In genomic region chr5:102018690-102019089, GRCh38 we compare ENCODE assay signal across 23 cellular contexts.
DNase-seq lines count a peak whose midpoint lies in the region; ATAC-seq and TF ChIP-seq lines count a peak whose summit lies in the region.
"Had no signal": no experiment of that assay in that cellular context is flagged by ENCODE, and none has a peak within 500 bp of the region (broad histone marks: within the 10 kb centered on the region; RNA-seq: fewer than 3 reads in every experiment).

No MANE protein-coding gene starts in this region.

- H2AFZ ChIP-seq in H9 (ENCODE audit: low read length) (no peak overlapping the region), neural progenitor cell (replicated peaks) (peak overlapping the region; percentile 85)

- H3K9me3 ChIP-seq in H9 (ENCODE audit: control insufficient read depth, low read depth, low read length) (no peaks in the 10 kb centered on the region), neural progenitor cell (ENCODE audit: low read depth) (no peaks in the 10 kb centered on the region)
- H3K9me3 ChIP-seq: SK-N-SH had no signal

- no peak overlapping the region for H4K5ac ChIP-seq in H9 (ENCODE audit: insufficient read length, low read depth, low read length)

- H3K79me2 ChIP-seq in H9 (ENCODE audit: insufficient read depth, low read length) = no peaks in the 10 kb centered on the region
- no peaks in the 10 kb centered on the region for H3K79me2 ChIP-seq in neural progenitor cell (ENCODE audit: low read depth)

- no peak overlapping the region for H3K4me2 ChIP-seq in H9 (ENCODE audit: insufficient read depth, insufficient read length, low read length)
- no peak overlapping the region for H3K4me2 ChIP-seq in neural progenitor cell
- H3K4me2 ChIP-seq: SK-N-SH had no signal

- H3K9me3 Mint-ChIP-seq in H9 (peaks cover 3 to 7% of the 10 kb centered on the region in 2 experiments; a peak in 3 of 5 replicates), glutamatergic neuron (ENCODE audit: unreplicated experiment) (no peaks in the 10 kb centered on the region), neural progenitor cell (peaks cover 4% of the 10 kb centered on the region)
- H3K9me3 Mint-ChIP-seq in activated T-helper 1 cell treated with anti-CD3 and anti-CD28 coated beads, Interleukin-12 subunit alpha, Interleukin-12 subunit beta, Interleukin-2, Interleukin-4 antibody, amounts not matched to agents 30 ng/mL and 10 ng/mL and 1 ng/mL, durations not matched to agents 14 hours and 24 hours and 36 hours = no peaks in the 10 kb centered on the region

- no peak overlapping the region for H4K91ac ChIP-seq in H9 (ENCODE audit: insufficient read length, low read depth, low read length)

- H2BK120ac ChIP-seq in H9 (ENCODE audit: low read depth, low read length, poor library complexity, severe bottlenecking) = no peak overlapping the region

- no peak overlapping the region for H2BK12ac ChIP-seq in H9 (ENCODE audit: insufficient read length, low read depth, low read length)

- no peak overlapping the region for H3K27ac ChIP-seq in H9 (ENCODE audit: insufficient read length, low read depth, low read length)
- no peak overlapping the region for H3K27ac ChIP-seq in neural progenitor cell
- H3K27ac ChIP-seq in foreskin keratinocyte = no peak overlapping the region
- H3K27ac ChIP-seq: C4-2B had no signal

- no peak overlapping the region for H2BK5ac ChIP-seq in H9 (ENCODE audit: insufficient read length, low read length)

- peak overlapping the region in 2 of 3 experiments; percentile 19 to 31; a peak in 1 of 7 replicates for H3K27ac Mint-ChIP-seq in H9
- no peak overlapping the region for H3K27ac Mint-ChIP-seq in glutamatergic neuron (ENCODE audit: unreplicated experiment)
- H3K27ac Mint-ChIP-seq in neural progenitor cell = no peak overlapping the region
- H3K27ac Mint-ChIP-seq in activated T-helper 1 cell treated with anti-CD3 and anti-CD28 coated beads, Interleukin-12 subunit alpha, Interleukin-12 subunit beta, Interleukin-2, Interleukin-4 antibody, amounts not matched to agents 30 ng/mL and 10 ng/mL and 1 ng/mL, durations not matched to agents 14 hours and 24 hours and 36 hours = no peak overlapping the region
- H3K27ac Mint-ChIP-seq: HFFc6, IgD-negative memory B cell, T-cell had no signal

- no peak overlapping the region for H3K9ac ChIP-seq in H9 (ENCODE audit: extremely low read depth, insufficient read length, low read length)
- H3K9ac ChIP-seq in neural progenitor cell = no peak overlapping the region
- H3K9ac ChIP-seq: SK-N-SH had no signal

- H4K8ac ChIP-seq in H9 (replicated peaks; ENCODE audit: insufficient read length, low read depth, low read length) = no peak overlapping the region

- no peak overlapping the region for H3K4ac ChIP-seq in H9 (ENCODE audit: low read depth, low read length)

- H3K27me3 Mint-ChIP-seq in H9 (ENCODE audit: low read depth) (peaks cover 1% of the 10 kb centered on the region; the same call in 1 of the 2 replicates), glutamatergic neuron (ENCODE audit: unreplicated experiment) (peaks cover 3% of the 10 kb centered on the region), neural progenitor cell (ENCODE audit: insufficient read depth, low read depth) (peaks cover 2% of the 10 kb centered on the region)
- H3K27me3 Mint-ChIP-seq in activated T-helper 1 cell treated with anti-CD3 and anti-CD28 coated beads, Interleukin-12 subunit alpha, Interleukin-12 subunit beta, Interleukin-2, Interleukin-4 antibody, amounts not matched to agents 30 ng/mL and 10 ng/mL and 1 ng/mL, durations not matched to agents 14 hours and 24 hours and 36 hours (ENCODE audit: insufficient read depth) = no peaks in the 10 kb centered on the region
- H3K27me3 Mint-ChIP-seq: IgD-negative memory B cell, T-cell had no signal

- no peak overlapping the region for H2AK5ac ChIP-seq in H9 (ENCODE audit: insufficient read length, low read length)

- H3K4me1 ChIP-seq in H9 (ENCODE audit: insufficient read depth, low read length) (no peaks in the 10 kb centered on the region), neural progenitor cell (no peaks in the 10 kb centered on the region), foreskin keratinocyte (no peaks in the 10 kb centered on the region)

- H4K20me1 ChIP-seq in H9 (ENCODE audit: control insufficient read depth, insufficient read depth, insufficient read length) (no peaks in the 10 kb centered on the region), neural progenitor cell (ENCODE audit: low read depth) (no peaks in the 10 kb centered on the region)

- no peaks in the 10 kb centered on the region for H3K79me1 ChIP-seq in H9 (ENCODE audit: insufficient read depth, low read depth, low read length, poor library complexity, severe bottlenecking)

- H3K23ac ChIP-seq in H9 (ENCODE audit: insufficient read length, low read depth, low read length) = no peak overlapping the region

- H3K56ac ChIP-seq in H9 (ENCODE audit: insufficient read length, low read depth, low read length) = no peak overlapping the region

- no peak overlapping the region for H3K18ac ChIP-seq in H9 (ENCODE audit: insufficient read length, low read depth, low read length)

- DNase-seq in H9 = peak; percentile 33
- DNase-seq in NCI-H69 (lab: John Stamatoyannopoulos, UW) = peak; percentile 59
- peak; percentile 4 for DNase-seq in glutamatergic neuron
- DNase-seq in neural progenitor cell (ENCODE audit: low spot score) = peak; percentile 20
- no peak for DNase-seq in foreskin keratinocyte
- DNase-seq in hippocampal formation (lab: John Stamatoyannopoulos, UW) = no peak
- DNase-seq in activated T-helper 1 cell treated with anti-CD3 and anti-CD28 coated beads, Interleukin-12 subunit alpha, Interleukin-12 subunit beta, Interleukin-2, Interleukin-4 antibody, amounts not matched to agents 30 ng/mL and 10 ng/mL and 1 ng/mL, durations not matched to agents 14 hours and 24 hours and 36 hours (ENCODE audit: low spot score) = no peak
- DNase-seq: AML-193, DND-41, GDM1, HFFc6, MM.1S, NCI-H1092, NCI-H1436 treated with DMSO at 0.1 percent for 48 hours, NCI-H2029 treated with DMSO at 0.1 percent for 48 hours, NCI-H446 treated with DMSO at 0.1 percent for 48 hours, NCI-H774, OCI-M1, SHP77 treated with DMSO at 0.1 percent for 48 hours, SK-N-SH, T-cell had no signal

- H3K36me3 Mint-ChIP-seq in H9 (ENCODE audit: insufficient read depth in 1 of 3, low read depth in 3 of 3) (no peaks in the 10 kb centered on the region; a peak in 1 of 7 replicates), glutamatergic neuron (ENCODE audit: unreplicated experiment) (no peaks in the 10 kb centered on the region), neural progenitor cell (no peaks in the 10 kb centered on the region)
- no peaks in the 10 kb centered on the region for H3K36me3 Mint-ChIP-seq in activated T-helper 1 cell treated with anti-CD3 and anti-CD28 coated beads, Interleukin-12 subunit alpha, Interleukin-12 subunit beta, Interleukin-2, Interleukin-4 antibody, amounts not matched to agents 30 ng/mL and 10 ng/mL and 1 ng/mL, durations not matched to agents 14 hours and 24 hours and 36 hours (ENCODE audit: low read depth)
- H3K36me3 Mint-ChIP-seq: T-cell had no signal

- intact Hi-C loops in activated T-helper 1 cell treated with anti-CD3 and anti-CD28 coated beads, Interleukin-12 subunit alpha, Interleukin-12 subunit beta, Interleukin-2, Interleukin-4 antibody, amounts not matched to agents 30 ng/mL and 10 ng/mL and 1 ng/mL, durations not matched to agents 14 hours and 24 hours and 36 hours (cut with micrococcal nuclease) = no loop called here

- H3K36me3 ChIP-seq in neural progenitor cell = no peaks in the 10 kb centered on the region

- H3T11ph ChIP-seq in H9 (ENCODE audit: low read length) = no peak overlapping the region

- H3K27me3 ChIP-seq in H9 (ENCODE audit: insufficient read depth, low read length) (no peaks in the 10 kb centered on the region), neural progenitor cell (no peaks in the 10 kb centered on the region), foreskin keratinocyte (no peaks in the 10 kb centered on the region)

- TF ChIP-seq CTCF in H9 (conservative IDR thresholded peaks at IDR 0.05) = no peak
- no peak for TF ChIP-seq CTCF in glutamatergic neuron (IDR thresholded peaks at IDR 0.05; ENCODE audit: partially characterized antibody, unreplicated experiment)
- no peak for TF ChIP-seq CTCF in neural progenitor cell (IDR thresholded peaks at IDR 0.05)
- no peak for TF ChIP-seq CTCF in foreskin keratinocyte (conservative IDR thresholded peaks at IDR 0.05)

- no peaks in the 10 kb centered on the region for H3F3A ChIP-seq in neural progenitor cell (ENCODE audit: low read depth)

- no peaks in the 10 kb centered on the region for H3K23me2 ChIP-seq in H9 (ENCODE audit: insufficient read length, low read depth, low read length, poor library complexity, severe bottlenecking)

- ATAC-seq in foreskin keratinocyte = no peak
- ATAC-seq: T-cell had no signal

- H3K4me1 Mint-ChIP-seq in H9 = peaks cover 7 to 20% of the 10 kb centered on the region in 2 experiments
- H3K4me1 Mint-ChIP-seq in glutamatergic neuron (ENCODE audit: low read depth, unreplicated experiment) = no peaks in the 10 kb centered on the region
- no peaks in the 10 kb centered on the region for H3K4me1 Mint-ChIP-seq in neural progenitor cell
- no peaks in the 10 kb centered on the region for H3K4me1 Mint-ChIP-seq in activated T-helper 1 cell treated with anti-CD3 and anti-CD28 coated beads, Interleukin-12 subunit alpha, Interleukin-12 subunit beta, Interleukin-2, Interleukin-4 antibody, amounts not matched to agents 30 ng/mL and 10 ng/mL and 1 ng/mL, durations not matched to agents 14 hours and 24 hours and 36 hours (ENCODE audit: low read depth)
- H3K4me1 Mint-ChIP-seq: T-cell had no signal

- no peak overlapping the region for H3K14ac ChIP-seq in H9 (ENCODE audit: insufficient read depth, low read length)

- H3K4me3 Mint-ChIP-seq in H9 = no peak overlapping the region
- H3K4me3 Mint-ChIP-seq in glutamatergic neuron (ENCODE audit: unreplicated experiment) = no peak overlapping the region
- H3K4me3 Mint-ChIP-seq in neural progenitor cell = no peak overlapping the region
- H3K4me3 Mint-ChIP-seq in activated T-helper 1 cell treated with anti-CD3 and anti-CD28 coated beads, Interleukin-12 subunit alpha, Interleukin-12 subunit beta, Interleukin-2, Interleukin-4 antibody, amounts not matched to agents 30 ng/mL and 10 ng/mL and 1 ng/mL, durations not matched to agents 14 hours and 24 hours and 36 hours = no peak overlapping the region
- H3K4me3 Mint-ChIP-seq: HFFc6, IgD-negative memory B cell, T-cell had no signal

- no peak overlapping the region for H3K4me3 ChIP-seq in neural progenitor cell

- H2BK20ac ChIP-seq in H9 (ENCODE audit: low read depth, low read length, poor library complexity, severe bottlenecking) = no peak overlapping the region

- WGBS in H9 (ENCODE audit: extremely low coverage, insufficient read length, low lambda C conversion rate) = no CpG with 5 or more reads among the region's 8 CpGs

- no peak overlapping the region for H2BK15ac ChIP-seq in H9 (ENCODE audit: low read depth, low read length)

Comparison
In these comparisons a context has a peak if more than half of its experiments do, and no peak if none do; other contexts are left out.
1. DNase-seq: peak in H9 (single experiment), NCI-H69 (single experiment), glutamatergic neuron (single experiment) and neural progenitor cell (single experiment); none in foreskin keratinocyte (0 of 2), hippocampal formation (0 of 2) and activated T-helper 1 cell treated with anti-CD3 and anti-CD28 coated beads, Interleukin-12 subunit alpha, Interleukin-12 subunit beta, Interleukin-2, Interleukin-4 antibody, amounts not matched to agents 30 ng/mL and 10 ng/mL and 1 ng/mL, durations not matched to agents 14 hours and 24 hours and 36 hours (single experiment).
2. H3K27ac Mint-ChIP-seq: peak in H9 (2 of 3); none in glutamatergic neuron (single experiment), neural progenitor cell (single experiment) and activated T-helper 1 cell treated with anti-CD3 and anti-CD28 coated beads, Interleukin-12 subunit alpha, Interleukin-12 subunit beta, Interleukin-2, Interleukin-4 antibody, amounts not matched to agents 30 ng/mL and 10 ng/mL and 1 ng/mL, durations not matched to agents 14 hours and 24 hours and 36 hours (single experiment).